In genomic region chr19:58044886-58045285, GRCh38 we compare ENCODE assay signal across 19 cellular contexts. TPM values are rescaled to one million over a fixed set of nuclear protein-coding genes. Genes with fewer than 3 reads are reported as not detected.
DNase-seq lines count a peak whose midpoint lies in the region; ATAC-seq, FAIRE-seq and TF ChIP-seq lines count a peak whose summit lies in the region.
"Had no signal": no experiment of that assay in that cellular context is flagged by ENCODE, and none has a peak within 500 bp of the region (broad histone marks: within the 10 kb centered on the region; RNA-seq: fewer than 3 reads in every experiment).

No MANE protein-coding gene starts in this region.

- no peak overlapping the region for H2BK20ac ChIP-seq in H1 (ENCODE audit: low read length)

- POLR2A ChIA-PET in H1 (lab: Charles Lee; ENCODE audit: partially characterized antibody) = interaction anchor here (1.4 to 6.2 kb wide), 10 partner anchors 7 to 106 kb away, joined by 3 to 45 read pairs (median 6); partner anchors contain the start of genes ZNF135 and ZNF329

- H3K18ac ChIP-seq in H1 (ENCODE audit: extremely low read depth, low read length) = no peak overlapping the region

- H3K4me1 ChIP-seq in H1 (replicated peaks in 1 of 4; ENCODE audit: control insufficient read depth in 3 of 4, insufficient read depth in 4 of 4, low read length in 3 of 4) = peaks cover 0 to 3% (median 0%) of the 10 kb centered on the region in 4 experiments; a peak in 2 of 7 replicates
- H3K4me1 ChIP-seq in subcutaneous abdominal adipose tissue (ENCODE audit: control insufficient read depth in 5 of 5, insufficient read depth in 5 of 5, low read length in 5 of 5) = no peaks in the 10 kb centered on the region
- H3K4me1 ChIP-seq: A549, Caco-2, HAP-1 had no signal

- no peak for TF ChIP-seq EP300 in H1 (IDR thresholded peaks at IDR 0.05; ENCODE audit: borderline replicate concordance in 1 of 2, low read depth in 2 of 2, low read length in 2 of 2)

- peaks cover 29 to 51% of the 10 kb centered on the region in 2 experiments for H3K9me3 ChIP-seq in H1 (ENCODE audit: insufficient read depth in 2 of 2, low read depth in 1 of 2, low read length in 1 of 2)
- H3K9me3 ChIP-seq in subcutaneous abdominal adipose tissue (ENCODE audit: control insufficient read depth in 5 of 5, low read length in 5 of 5) = peaks cover 21 to 94% (median 83%) of the 10 kb centered on the region in 5 donors
- H3K9me3 ChIP-seq: HAP-1 had no signal

- TF ChIP-seq POLR2A in H1 (IDR thresholded peaks at IDR 0.05; ENCODE audit: control extremely low read depth in 1 of 2, low read depth in 2 of 2, low read length in 2 of 2) = no peak

- H3K4me2 ChIP-seq in H1 (ENCODE audit: insufficient read depth in 1 of 2, low read depth in 2 of 2, low read length in 2 of 2) = no peak overlapping the region
- H3K4me2 ChIP-seq: A549 had no signal

- H2AK5ac ChIP-seq in H1 (ENCODE audit: low read depth, low read length) = no peak overlapping the region

- FAIRE-seq in H1 (lab: Jason Lieb, UNC) = no peak
- FAIRE-seq: A549, GM12892, GM18507 had no signal

- CTCF ChIA-PET in H1 (lab: Charles Lee; ENCODE audit: partially characterized antibody) = interaction anchor here (0.8 to 6.7 kb wide), 10 partner anchors 12 to 109 kb away, joined by 3 to 113 read pairs (median 9); partner anchors contain the start of gene ZNF135

- H2BK120ac ChIP-seq in H1 (replicated peaks; ENCODE audit: low read depth, low read length) = no peak overlapping the region

- H4K91ac ChIP-seq in H1 (replicated peaks; ENCODE audit: insufficient read length, low read length) = peak overlapping the region; percentile 54

- H3K79me2 ChIP-seq in H1 (ENCODE audit: control insufficient read depth in 1 of 2, insufficient read depth in 2 of 2, low read length in 2 of 2) = no peaks in the 10 kb centered on the region

- no peak overlapping the region for H3K23ac ChIP-seq in H1 (ENCODE audit: insufficient read length)

- TF ChIP-seq RAD21 in H1 (IDR thresholded peaks at IDR 0.05 in 1 of 2, conservative IDR thresholded peaks at IDR 0.05 in 1 of 2; ENCODE audit: low read depth in 2 of 2, low read length in 2 of 2) = no peak

- no peaks in the 10 kb centered on the region for H3K36me3 ChIP-seq in H7 (replicated peaks; ENCODE audit: control insufficient read depth, insufficient read depth, low read length)
- H3K36me3 ChIP-seq in H1 (ENCODE audit: control insufficient read depth in 2 of 4, insufficient read depth in 4 of 4, low read length in 3 of 4) = no peaks in the 10 kb centered on the region
- H3K36me3 ChIP-seq in subcutaneous abdominal adipose tissue (ENCODE audit: control insufficient read depth in 5 of 5, insufficient read depth in 5 of 5, low read length in 5 of 5) = no peaks in the 10 kb centered on the region
- H3K36me3 ChIP-seq: HAP-1 had no signal

- no peak for ATAC-seq in GM18519 (IDR thresholded peaks at IDR 0.05; ENCODE audit: low FRiP score, unreplicated experiment)
- ATAC-seq: A549 had no signal

- H4K5ac ChIP-seq in H1 (ENCODE audit: insufficient read length, low read depth, low read length) = no peak overlapping the region

- H3K9ac ChIP-seq in H1 (replicated peaks in 1 of 4; ENCODE audit: extremely low read depth in 1 of 4, low read depth in 3 of 4, low read length in 3 of 4) = no peak overlapping the region
- H3K9ac ChIP-seq in subcutaneous abdominal adipose tissue (ENCODE audit: low read length in 5 of 5) = no peak overlapping the region

- TF ChIP-seq CTCF in H1 (IDR thresholded peaks at IDR 0.05; ENCODE audit: control extremely low read depth in 1 of 3, insufficient read depth in 1 of 3, low read depth in 1 of 3, low read length in 3 of 3) = no peak

- H3K27me3 ChIP-seq in H7 (ENCODE audit: control insufficient read depth, insufficient read depth, low read length) = no peaks in the 10 kb centered on the region
- peaks cover 0 to 5% (median 4%) of the 10 kb centered on the region in 4 experiments; a peak in 4 of 7 replicates for H3K27me3 ChIP-seq in H1 (replicated peaks in 1 of 4; ENCODE audit: control insufficient read depth in 3 of 4, extremely low read depth in 1 of 4, insufficient read depth in 3 of 4, low read length in 3 of 4)
- H3K27me3 ChIP-seq in subcutaneous abdominal adipose tissue (ENCODE audit: control insufficient read depth in 5 of 5, insufficient read depth in 4 of 5, low read length in 5 of 5) = no peaks in the 10 kb centered on the region

- H3K4ac ChIP-seq in H1 (replicated peaks; ENCODE audit: insufficient read length, low read depth, low read length) = no peak overlapping the region

- H3K23me2 ChIP-seq in H1 (ENCODE audit: low read depth, low read length) = no peaks in the 10 kb centered on the region; the same call in 1 of the 2 replicates

- DNase-seq in H7 (peak; percentile 25), H1 (ENCODE audit: low read depth in 1 of 2, low spot score in 2 of 2) (no peak), OCI-M1 (lab: John Stamatoyannopoulos, UW) (no peak), SHP77 treated with DMSO at 0.1 percent for 48 hours (lab: John Stamatoyannopoulos, UW) (no peak)
- DNase-seq: AML-193; Caco-2; CD4-positive, alpha-beta T cell; DMS153; DMS79; GDM1; GOT3 had no signal

- H4K20me1 ChIP-seq in H1 (replicated peaks in 1 of 2; ENCODE audit: control insufficient read depth in 1 of 2, insufficient read depth in 2 of 2, low read length in 2 of 2) = no peaks in the 10 kb centered on the region

- H3K56ac ChIP-seq in H1 (replicated peaks; ENCODE audit: insufficient read length, low read depth, low read length) = no peak overlapping the region

- no peak overlapping the region for H3K27ac ChIP-seq in H1 (ENCODE audit: low read depth, low read length)
- no peak overlapping the region for H3K27ac ChIP-seq in subcutaneous abdominal adipose tissue (ENCODE audit: low read depth, low read length)
- H3K27ac ChIP-seq: A549, C4-2B had no signal

- no peak overlapping the region for H2BK12ac ChIP-seq in H1 (ENCODE audit: low read depth, low read length)

- no peak overlapping the region for H2AFZ ChIP-seq in H1 (ENCODE audit: low read length)

- no peak overlapping the region for H3K14ac ChIP-seq in H1 (ENCODE audit: insufficient read length)

- WGBS in H1 (ENCODE audit: extremely low coverage in 1 of 2, insufficient coverage in 1 of 2, insufficient read length in 1 of 2, insufficient replicate concordance in 2 of 2, low coverage in 1 of 2, low lambda C conversion rate in 2 of 2, missing lambda C conversion rate in 1 of 2), 2 experiments = 98% methylated on average over 25 of the region's 26 CpGs; no CpG with 5 or more reads in 1 of the 2 experiments

- no peak overlapping the region for H4K8ac ChIP-seq in H1 (ENCODE audit: extremely low read depth, insufficient read depth, low read length)

- no peak overlapping the region for H3K4me3 ChIP-seq in H7 (ENCODE audit: insufficient read depth, low read depth, low read length)
- no peak overlapping the region for H3K4me3 ChIP-seq in H1 (ENCODE audit: extremely low read depth in 1 of 4, insufficient read depth in 2 of 4, low read depth in 3 of 4, low read length in 4 of 4)
- peak overlapping the region in 3 of 5 donors; percentile 5 to 50 (median 49) for H3K4me3 ChIP-seq in subcutaneous abdominal adipose tissue (ENCODE audit: low read depth in 1 of 5, low read length in 5 of 5)
- H3K4me3 ChIP-seq: A549, HAP-1 had no signal

- H2BK15ac ChIP-seq in H1 (ENCODE audit: low read length) = no peak overlapping the region

- H3K79me1 ChIP-seq in H1 (ENCODE audit: low read depth, low read length) = no peaks in the 10 kb centered on the region

- no peak overlapping the region for H2BK5ac ChIP-seq in H1 (ENCODE audit: low read depth, low read length)

RNA-seq across cellular contexts. Expression of gene ZSCAN1, which starts 11.1 kb away (rescaled TPM):
- not detected in 2 replicates for total RNA-seq in H7 (2014; rRNA removed; shearing (Covaris generic))
- total RNA-seq in H1 (2021; fragmentation: NEBNext Ultra II Directional; extraction: Animal tissue kit (Norgen Biotek cat#: 25700)) = 0.69 and 1.2 TPM in 2 replicates
- polyA plus RNA-seq in H1 (2011; rRNA removed) = 4.3 and 6.4 TPM in 2 replicates
- 3.3 TPM for polyA plus RNA-seq in H1 (2011; cell fraction: cytosol; rRNA removed)
- 5.8 TPM for polyA plus RNA-seq in H1 (2011; cell fraction: nucleus; rRNA removed)
- 1.4 to 3.3 TPM (median 1.8 TPM) in 4 replicates for polyA plus RNA-seq in H1 (2012, experiment 1 of 2)
- 1.4 TPM for polyA plus RNA-seq in H1 (2012, experiment 2 of 2)
- 2.5 TPM for polyA plus RNA-seq in H1 (2013, experiment 1 of 2)
- 1.8 TPM for polyA plus RNA-seq in H1 (2013, experiment 2 of 2)
- polyA minus RNA-seq in H1 (2011; rRNA and poly(A)+ RNA removed) = not detected in 2 replicates
- polyA minus RNA-seq in H1 (2011; cell fraction: cytosol; rRNA and poly(A)+ RNA removed) = not detected
- 1.7 TPM for polyA minus RNA-seq in H1 (2011; cell fraction: nucleus; rRNA and poly(A)+ RNA removed)
- total RNA-seq: Caco-2; CD4-positive, alpha-beta T cell; Daoy had no signal
- polyA plus RNA-seq: A549 had no signal

RNA-seq across cellular contexts. Expression of gene ZNF135, which starts 14.2 kb away (rescaled TPM):
- total RNA-seq in H7 (2014; rRNA removed; shearing (Covaris generic)) = 0.07 TPM in 1 of 2 replicates, not detected in the other
- total RNA-seq in H1 (2021; fragmentation: NEBNext Ultra II Directional; extraction: Animal tissue kit (Norgen Biotek cat#: 25700)) = 5.2 and 5.3 TPM in 2 replicates
- polyA plus RNA-seq in H1 (2011; rRNA removed) = 6.9 and 7.9 TPM in 2 replicates
- polyA plus RNA-seq in H1 (2011; cell fraction: cytosol; rRNA removed) = 9.2 TPM
- 26.8 TPM for polyA plus RNA-seq in H1 (2011; cell fraction: nucleus; rRNA removed)
- polyA plus RNA-seq in H1 (2012, experiment 1 of 2) = 5.1 to 6.2 TPM (median 5.3 TPM) in 4 replicates
- polyA plus RNA-seq in H1 (2012, experiment 2 of 2) = 0.51 TPM
- polyA plus RNA-seq in H1 (2013, experiment 1 of 2) = 4.7 TPM
- polyA plus RNA-seq in H1 (2013, experiment 2 of 2) = 4.2 TPM
- 17.9 and 23.2 TPM in 2 replicates for polyA minus RNA-seq in H1 (2011; rRNA and poly(A)+ RNA removed)
- 7.2 TPM for polyA minus RNA-seq in H1 (2011; cell fraction: cytosol; rRNA and poly(A)+ RNA removed)
- polyA minus RNA-seq in H1 (2011; cell fraction: nucleus; rRNA and poly(A)+ RNA removed) = 19.7 TPM
- total RNA-seq: Caco-2 had no signal
- polyA plus RNA-seq: A549 had no signal

RNA-seq across cellular contexts. Expression of gene ZNF606, which starts 42.3 kb away (rescaled TPM):
- 16.9 and 19.7 TPM in 2 replicates for total RNA-seq in H7 (2014; rRNA removed; shearing (Covaris generic))
- total RNA-seq in H1 (2021; fragmentation: NEBNext Ultra II Directional; extraction: Animal tissue kit (Norgen Biotek cat#: 25700)) = 17.5 and 19.3 TPM in 2 replicates
- 5.2 and 10.2 TPM in 2 replicates for polyA plus RNA-seq in H1 (2011; rRNA removed)
- 12.7 TPM for polyA plus RNA-seq in H1 (2011; cell fraction: cytosol; rRNA removed)
- polyA plus RNA-seq in H1 (2011; cell fraction: nucleus; rRNA removed) = 14.1 TPM
- 8.0 to 10.7 TPM (median 8.2 TPM) in 4 replicates for polyA plus RNA-seq in H1 (2012, experiment 1 of 2)
- polyA plus RNA-seq in H1 (2012, experiment 2 of 2) = 1.0 TPM
- 12.1 TPM for polyA plus RNA-seq in H1 (2013, experiment 1 of 2)
- polyA plus RNA-seq in H1 (2013, experiment 2 of 2) = 10.8 TPM
- 11.3 and 11.9 TPM in 2 replicates for polyA minus RNA-seq in H1 (2011; rRNA and poly(A)+ RNA removed)
- polyA minus RNA-seq in H1 (2011; cell fraction: cytosol; rRNA and poly(A)+ RNA removed) = 18.1 TPM
- polyA minus RNA-seq in H1 (2011; cell fraction: nucleus; rRNA and poly(A)+ RNA removed) = 35.9 TPM

RNA-seq across cellular contexts. Expression of gene ZSCAN18, which starts 53.1 kb away (rescaled TPM):
- 9.2 and 16.0 TPM in 2 replicates for total RNA-seq in H7 (2014; rRNA removed; shearing (Covaris generic))
- 37.0 and 37.6 TPM in 2 replicates for total RNA-seq in H1 (2021; fragmentation: NEBNext Ultra II Directional; extraction: Animal tissue kit (Norgen Biotek cat#: 25700))
- 41.4 and 64.7 TPM in 2 replicates for polyA plus RNA-seq in H1 (2011; rRNA removed)
- polyA plus RNA-seq in H1 (2011; cell fraction: cytosol; rRNA removed) = 58.3 TPM
- 111 TPM for polyA plus RNA-seq in H1 (2011; cell fraction: nucleus; rRNA removed)
- polyA plus RNA-seq in H1 (2012, experiment 1 of 2) = 41.5 to 51.6 TPM (median 46.0 TPM) in 4 replicates
- polyA plus RNA-seq in H1 (2012, experiment 2 of 2) = 31.0 TPM
- 29.8 TPM for polyA plus RNA-seq in H1 (2013, experiment 1 of 2)
- polyA plus RNA-seq in H1 (2013, experiment 2 of 2) = 27.0 TPM
- polyA minus RNA-seq in H1 (2011; rRNA and poly(A)+ RNA removed) = 18.1 and 18.4 TPM in 2 replicates
- 29.7 TPM for polyA minus RNA-seq in H1 (2011; cell fraction: cytosol; rRNA and poly(A)+ RNA removed)
- 44.2 TPM for polyA minus RNA-seq in H1 (2011; cell fraction: nucleus; rRNA and poly(A)+ RNA removed)
- total RNA-seq: Caco-2 had no signal

Comparison
In these comparisons a context has a peak if more than half of its experiments do, and no peak if none do; other contexts are left out.
1. H3K4me3 ChIP-seq: peak in subcutaneous abdominal adipose tissue (3 of 5); none in H7 (single experiment) and H1 (0 of 4).